In the genomic region with DNA sequence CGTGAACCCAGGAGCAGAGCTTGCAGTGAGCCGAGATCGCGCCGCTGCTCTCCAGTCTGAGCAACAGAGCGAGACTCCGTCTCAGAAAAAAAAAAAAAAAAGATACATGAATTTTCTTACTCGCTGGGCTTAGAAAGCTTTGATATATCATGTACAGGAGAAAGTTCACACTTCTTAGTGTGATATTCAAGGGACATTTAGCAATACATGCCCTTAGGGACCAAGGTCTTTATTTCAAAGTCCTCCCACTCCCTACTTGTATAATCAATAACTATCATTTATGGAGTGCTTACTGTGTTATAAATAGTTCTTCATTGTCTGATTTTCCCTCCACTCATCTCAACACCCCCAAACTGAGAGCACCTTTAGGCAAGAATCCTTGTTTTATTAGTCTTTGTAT, we compare ENCODE assay signal across 34 cellular contexts.
"Had no signal": no experiment of that assay in that cellular context is flagged by ENCODE, and none has a peak within 500 bp of the region (broad histone marks: within the 10 kb centered on the region; RNA-seq: fewer than 3 reads in every experiment).

No MANE protein-coding gene starts in this region.

- H3K27me3 ChIP-seq: ascending aorta, breast epithelium, cardiac muscle cell, colonic mucosa had no signal

- H3K27ac Mint-ChIP-seq: activated CD4-positive, alpha-beta memory T cell treated with anti-CD3 and anti-CD28 coated beads, Interleukin-2, amount 10 ng/mL, durations not matched to agents 7 days and 5 days; activated CD4-positive, alpha-beta T cell treated with anti-CD3 and anti-CD28 coated beads, Interleukin-2, amount 10 ng/mL, durations not matched to agents 7 days and 5 days; activated naive CD4-positive, alpha-beta T cell treated with anti-CD3 and anti-CD28 coated beads, Interleukin-2, amount 10 ng/mL, durations not matched to agents 7 days and 5 days; activated naive CD4-positive, alpha-beta T cell treated with anti-CD3 and anti-CD28 coated beads, Interleukin-2, amount 50 U/mL, for 72 hours; activated naive CD8-positive, alpha-beta T cell treated with anti-CD3 and anti-CD28 coated beads, Interleukin-2, amount 10 ng/mL, durations not matched to agents 7 days and 5 days; activated T-cell treated with anti-CD3 and anti-CD28 coated beads, Interleukin-2, amount 50 U/mL, for 24 hours; activated T-cell treated with anti-CD3 and anti-CD28 coated beads, Interleukin-2, amount 50 U/mL, for 72 hours; T-helper 1 cell treated with Interleukin-12 subunit alpha and Interleukin-12 subunit beta and Interleukin-4 antibody, amounts not matched to agents 30 μg/mL and 1 μg/mL, for 36 hours; T-helper 2 cell treated with Interferon-gamma antibody and Interleukin-4, amounts not matched to agents 5 μg/mL and 100 μg/mL, for 36 hours had no signal

- FAIRE-seq: endometrium, endothelial cell of umbilical vein, frontal cortex had no signal

- H3K27me3 Mint-ChIP-seq: activated CD4-positive, alpha-beta memory T cell treated with anti-CD3 and anti-CD28 coated beads, Interleukin-2, amount 10 ng/mL, durations not matched to agents 7 days and 5 days; activated CD4-positive, alpha-beta T cell treated with anti-CD3 and anti-CD28 coated beads, Interleukin-2, amount 10 ng/mL, durations not matched to agents 7 days and 5 days; activated naive CD4-positive, alpha-beta T cell treated with anti-CD3 and anti-CD28 coated beads, Interleukin-2, amount 10 ng/mL, durations not matched to agents 7 days and 5 days; activated naive CD8-positive, alpha-beta T cell treated with anti-CD3 and anti-CD28 coated beads, Interleukin-2, amount 10 ng/mL, durations not matched to agents 7 days and 5 days; activated T-cell treated with anti-CD3 and anti-CD28 coated beads, Interleukin-2, amount 50 U/mL, for 24 hours; brain; T-cell had no signal

- H3K4me3 ChIP-seq: ascending aorta, breast epithelium, cardiac muscle cell, colonic mucosa had no signal

- H3K4me1 ChIP-seq: colonic mucosa had no signal

- H3K9me3 Mint-ChIP-seq: activated CD4-positive, alpha-beta memory T cell treated with anti-CD3 and anti-CD28 coated beads, Interleukin-2, amount 10 ng/mL, durations not matched to agents 7 days and 5 days; activated naive CD4-positive, alpha-beta T cell treated with anti-CD3 and anti-CD28 coated beads, Interleukin-2, amount 10 ng/mL, durations not matched to agents 7 days and 5 days; activated naive CD4-positive, alpha-beta T cell treated with anti-CD3 and anti-CD28 coated beads, Interleukin-2, amount 50 U/mL, for 72 hours; activated naive CD8-positive, alpha-beta T cell treated with anti-CD3 and anti-CD28 coated beads, Interleukin-2, amount 10 ng/mL, durations not matched to agents 7 days and 5 days; activated T-cell treated with anti-CD3 and anti-CD28 coated beads, Interleukin-2, amount 50 U/mL, for 24 hours; activated T-cell treated with anti-CD3 and anti-CD28 coated beads, Interleukin-2, amount 50 U/mL, for 72 hours; brain; T-cell; T-helper 1 cell treated with Interleukin-12 subunit alpha and Interleukin-12 subunit beta and Interleukin-4 antibody, amounts not matched to agents 30 μg/mL and 1 μg/mL, for 36 hours; T-helper 2 cell treated with Interferon-gamma antibody and Interleukin-4, amounts not matched to agents 5 μg/mL and 100 μg/mL, for 36 hours had no signal

- H3K9me3 ChIP-seq: ascending aorta, breast epithelium, colonic mucosa had no signal

- H3K4me3 Mint-ChIP-seq: activated CD4-positive, alpha-beta memory T cell treated with anti-CD3 and anti-CD28 coated beads, Interleukin-2, amount 10 ng/mL, durations not matched to agents 7 days and 5 days; activated CD4-positive, alpha-beta T cell treated with anti-CD3 and anti-CD28 coated beads, Interleukin-2, amount 10 ng/mL, durations not matched to agents 7 days and 5 days; activated naive CD4-positive, alpha-beta T cell treated with anti-CD3 and anti-CD28 coated beads, Interleukin-2, amount 10 ng/mL, durations not matched to agents 7 days and 5 days; activated naive CD8-positive, alpha-beta T cell treated with anti-CD3 and anti-CD28 coated beads, Interleukin-2, amount 10 ng/mL, durations not matched to agents 7 days and 5 days; activated T-cell treated with anti-CD3 and anti-CD28 coated beads, Interleukin-2, amount 50 U/mL, for 24 hours; activated T-cell treated with anti-CD3 and anti-CD28 coated beads, Interleukin-2, amount 50 U/mL, for 72 hours; brain; T-cell; T-helper 1 cell treated with Interleukin-12 subunit alpha and Interleukin-12 subunit beta and Interleukin-4 antibody, amounts not matched to agents 30 μg/mL and 1 μg/mL, for 36 hours; T-helper 2 cell treated with Interferon-gamma antibody and Interleukin-4, amounts not matched to agents 5 μg/mL and 100 μg/mL, for 36 hours had no signal

- ATAC-seq: activated naive CD4-positive, alpha-beta T cell treated with anti-CD3 and anti-CD28 coated beads, Interleukin-2, amount 50 U/mL, for 72 hours; activated T-cell treated with anti-CD3 and anti-CD28 coated beads, Interleukin-2, amount 50 U/mL, for 72 hours; T-cell had no signal

- DNase-seq: activated CD4-positive, alpha-beta memory T cell treated with anti-CD3 and anti-CD28 coated beads, Interleukin-2, amount 10 ng/mL, durations not matched to agents 7 days and 5 days; activated CD4-positive, alpha-beta T cell treated with anti-CD3 and anti-CD28 coated beads for 1 hour; activated CD4-positive, alpha-beta T cell treated with anti-CD3 and anti-CD28 coated beads for 4 hours; activated CD4-positive, alpha-beta T cell treated with anti-CD3 and anti-CD28 coated beads, Interleukin-2, amount 10 ng/mL, durations not matched to agents 7 days and 5 days; activated CD4-positive, alpha-beta T cell treated with anti-CD3 and anti-CD28 coated beads, Interleukin-2, amount 50 U/mL, for 4 hours; activated CD4-positive, CD25-positive, alpha-beta regulatory T cell; activated CD8-positive, alpha-beta memory T cell treated with anti-CD3 and anti-CD28 coated beads, Interleukin-2, amount 50 U/mL, for 48 hours; activated gamma-delta T cell; activated naive CD4-positive, alpha-beta T cell; activated naive CD4-positive, alpha-beta T cell treated with anti-CD3 and anti-CD28 coated beads, Interleukin-2, amount 10 ng/mL, durations not matched to agents 7 days and 5 days; activated naive CD8-positive, alpha-beta T cell treated with anti-CD3 and anti-CD28 coated beads, Interleukin-2, amount 10 ng/mL, durations not matched to agents 7 days and 5 days; activated T-cell treated with anti-CD3 and anti-CD28 coated beads for 4 hours; activated T-cell treated with anti-CD3 and anti-CD28 coated beads, Interleukin-2, amount 50 U/mL, for 24 hours; activated T-cell treated with anti-CD3 and anti-CD28 coated beads, Interleukin-2, amount 50 U/mL, for 72 hours; central memory CD4-positive, alpha-beta T cell; cerebellar nuclear complex; colonic mucosa; effector CD8-positive, alpha-beta T cell; foreskin fibroblast; SW 1271; T-cell; T1000; WERI-Rb-1 had no signal

- H3K27ac ChIP-seq: ascending aorta, breast epithelium, colonic mucosa, epithelial cell of prostate, WERI-Rb-1 had no signal

- H3K36me3 ChIP-seq: ascending aorta, breast epithelium, cardiac muscle cell, colonic mucosa, WERI-Rb-1 had no signal
